In genomic region chr3:19348929-19349564, GRCh38 we compare ENCODE assay signal across 7 cellular contexts.
DNase-seq lines count a peak whose midpoint lies in the region; ATAC-seq and TF ChIP-seq lines count a peak whose summit lies in the region.

No MANE protein-coding gene starts in this region.

- TF ChIP-seq CTCF in type B pancreatic cell (conservative IDR thresholded peaks at IDR 0.05), result peak; percentile 86

- in situ Hi-C loops in G401 (cut with HindIII; ENCODE audit: low sequenced_read_pairs), result no loop called here

- peaks cover 13% of the 10 kb centered on the region for H3K27me3 Mint-ChIP-seq in T-helper 17 cell
- no peaks in the 10 kb centered on the region for H3K27me3 Mint-ChIP-seq in type B pancreatic cell

- no peaks in the 10 kb centered on the region for H3K9me3 Mint-ChIP-seq in type B pancreatic cell

- H3K36me3 Mint-ChIP-seq in T-helper 17 cell (ENCODE audit: low read depth), result no peaks in the 10 kb centered on the region
- no peaks in the 10 kb centered on the region for H3K36me3 Mint-ChIP-seq in type B pancreatic cell

- no peak overlapping the region for H3K4me3 Mint-ChIP-seq in T-helper 17 cell
- no peak overlapping the region for H3K4me3 Mint-ChIP-seq in type B pancreatic cell

- peak; percentile 30 for DNase-seq in G401 (ENCODE audit: low spot score)
- no peak for DNase-seq in T-helper 17 cell
- DNase-seq in hepatic stellate cell (ENCODE audit: low spot score), result peak; percentile 2
- DNase-seq in type B pancreatic cell (ENCODE audit: extremely low spot score, unreplicated experiment), result no peak
- DNase-seq in DMS153 (lab: John Stamatoyannopoulos, UW), result no peak

- no peak overlapping the region for H3K27ac Mint-ChIP-seq in T-helper 17 cell
- H3K27ac Mint-ChIP-seq in type B pancreatic cell, result no peak overlapping the region

- H3K4me1 Mint-ChIP-seq in T-helper 17 cell, result no peaks in the 10 kb centered on the region
- H3K4me1 Mint-ChIP-seq in type B pancreatic cell (ENCODE audit: unreplicated experiment), result peaks cover 14% of the 10 kb centered on the region

- ATAC-seq in GM19372 (IDR thresholded peaks at IDR 0.05; ENCODE audit: low read depth, unreplicated experiment), result peak; percentile 80
- ATAC-seq in HG03378 (IDR thresholded peaks at IDR 0.05; ENCODE audit: unreplicated experiment), result peak; percentile 75
- ATAC-seq in T-helper 17 cell, result peak; percentile 45

- H3K9me3 ChIP-seq in T-helper 17 cell (ENCODE audit: control insufficient read depth, low read length, poor library complexity, severe bottlenecking), result no peaks in the 10 kb centered on the region

Comparison
In these comparisons a context has a peak if more than half of its experiments do, and no peak if none do; other contexts are left out.
1. DNase-seq: peak in G401 (single experiment) and hepatic stellate cell (single experiment); none in T-helper 17 cell (0 of 3), type B pancreatic cell (single experiment) and DMS153 (single experiment).
2. Peak in every context shown above with its lines, with median percentiles within 50 percentile points of each other: ATAC-seq.